In the genomic region with DNA sequence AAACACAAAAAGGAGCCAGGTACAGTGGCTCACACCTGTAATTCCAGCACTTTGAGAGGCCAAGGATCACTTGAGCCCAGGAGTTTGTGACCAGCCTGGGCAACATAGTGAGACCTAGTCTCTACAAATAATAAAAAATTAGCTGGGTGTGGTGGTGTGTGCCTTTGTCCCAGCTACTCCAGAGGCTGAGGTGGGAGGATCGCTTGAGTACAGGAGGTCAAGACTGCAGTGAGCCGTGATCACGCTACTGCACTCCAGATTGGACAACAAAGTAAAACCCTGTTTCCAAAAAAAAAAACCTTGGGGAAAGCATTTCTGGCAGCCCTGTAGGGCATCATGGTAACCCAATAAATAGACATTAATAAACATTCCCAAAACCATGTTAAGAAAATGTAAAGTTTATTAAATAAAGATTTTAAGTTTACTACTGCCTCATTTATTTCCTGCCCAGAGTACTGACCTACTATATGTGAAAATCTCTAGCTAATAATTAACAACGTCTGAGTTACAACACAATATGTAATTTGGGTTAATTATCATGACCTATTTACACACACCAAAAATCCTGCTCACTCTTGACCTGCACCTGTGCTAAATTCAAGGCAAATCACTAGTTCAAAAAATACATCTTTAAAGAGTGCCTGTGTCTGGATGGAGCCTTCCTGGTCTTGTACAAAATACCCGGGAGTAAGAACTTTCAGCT, we compare ENCODE assay signal across 10 cellular contexts. TPM values are rescaled to one million over a fixed set of nuclear protein-coding genes. Genes with fewer than 3 reads are reported as not detected.
A peak's percentile ranks its signal among the peaks of the same experiment; 100 is the strongest.
DNase-seq lines count a peak whose midpoint lies in the region; ATAC-seq and TF ChIP-seq lines count a peak whose summit lies in the region.
"Had no signal": no experiment of that assay in that cellular context is flagged by ENCODE, and none has a peak within 500 bp of the region (broad histone marks: within the 10 kb centered on the region; RNA-seq: fewer than 3 reads in every experiment).

No MANE protein-coding gene starts in this region.

- no peak for DNase-seq in activated naive CD4-positive, alpha-beta T cell treated with anti-CD3 and anti-CD28 coated beads for 36 hours
- DNase-seq in stimulated activated naive B cell treated with anti-CD40 and anti-IgM and Interleukin-4, amounts not matched to agents 10 μg/mL and 1 μg/mL and 100 μg/mL, for 72 hours, result no peak
- no peak for DNase-seq in iPS-NIHi7 (ENCODE audit: extremely low spot score)
- DNase-seq: DND-41, heart left ventricle, NCI-H187 treated with DMSO at 0.1 percent for 48 hours, nucleus accumbens had no signal

- peaks cover 57% of the 10 kb centered on the region for H3K4me1 Mint-ChIP-seq in activated naive CD4-positive, alpha-beta T cell treated with anti-CD3 and anti-CD28 coated beads, Interleukin-2, amount 50 U/mL, for 24 hours
- peaks cover 59% of the 10 kb centered on the region for H3K4me1 Mint-ChIP-seq in activated naive CD4-positive, alpha-beta T cell treated with anti-CD3 and anti-CD28 coated beads for 36 hours (ENCODE audit: low read depth)
- H3K4me1 Mint-ChIP-seq in brain, result peaks cover 27% of the 10 kb centered on the region
- H3K4me1 Mint-ChIP-seq in stimulated activated naive B cell treated with anti-CD40 and anti-IgM and Interleukin-4, amounts not matched to agents 10 μg/mL and 1 μg/mL and 100 μg/mL, for 72 hours, result peaks cover 33 to 64% of the 10 kb centered on the region in 2 donors

- peak overlapping the region; percentile 62 for H3K27ac Mint-ChIP-seq in activated naive CD4-positive, alpha-beta T cell treated with anti-CD3 and anti-CD28 coated beads, Interleukin-2, amount 50 U/mL, for 24 hours
- H3K27ac Mint-ChIP-seq in activated naive CD4-positive, alpha-beta T cell treated with anti-CD3 and anti-CD28 coated beads for 36 hours, result no peak overlapping the region
- H3K27ac Mint-ChIP-seq in brain, result peak overlapping the region in 3 of 5 experiments; percentile 13 to 68 (median 63)
- H3K27ac Mint-ChIP-seq in stimulated activated naive B cell treated with anti-CD40 and anti-IgM and Interleukin-4, amounts not matched to agents 10 μg/mL and 1 μg/mL and 100 μg/mL, for 72 hours, result peak overlapping the region; percentile 62

- intact Hi-C loops in activated naive CD4-positive, alpha-beta T cell treated with anti-CD3 and anti-CD28 coated beads for 36 hours (cut with micrococcal nuclease), result no loop called here

- ATAC-seq in stimulated activated naive B cell treated with anti-CD40 and anti-IgM and Interleukin-4, amounts not matched to agents 10 μg/mL and 1 μg/mL and 100 μg/mL, for 72 hours (replicated peaks), result no peak
- ATAC-seq in HG02678 (IDR thresholded peaks at IDR 0.05; ENCODE audit: unreplicated experiment), result no peak
- ATAC-seq: heart left ventricle had no signal

- H3K9me3 Mint-ChIP-seq in activated naive CD4-positive, alpha-beta T cell treated with anti-CD3 and anti-CD28 coated beads, Interleukin-2, amount 50 U/mL, for 24 hours, result no peaks in the 10 kb centered on the region
- no peaks in the 10 kb centered on the region for H3K9me3 Mint-ChIP-seq in activated naive CD4-positive, alpha-beta T cell treated with anti-CD3 and anti-CD28 coated beads for 36 hours
- no peaks in the 10 kb centered on the region for H3K9me3 Mint-ChIP-seq in brain
- no peaks in the 10 kb centered on the region for H3K9me3 Mint-ChIP-seq in stimulated activated naive B cell treated with anti-CD40 and anti-IgM and Interleukin-4, amounts not matched to agents 10 μg/mL and 1 μg/mL and 100 μg/mL, for 72 hours

- H3K27me3 Mint-ChIP-seq in activated naive CD4-positive, alpha-beta T cell treated with anti-CD3 and anti-CD28 coated beads, Interleukin-2, amount 50 U/mL, for 24 hours, result no peaks in the 10 kb centered on the region
- no peaks in the 10 kb centered on the region for H3K27me3 Mint-ChIP-seq in activated naive CD4-positive, alpha-beta T cell treated with anti-CD3 and anti-CD28 coated beads for 36 hours (ENCODE audit: low read depth)
- no peaks in the 10 kb centered on the region for H3K27me3 Mint-ChIP-seq in brain
- H3K27me3 Mint-ChIP-seq in stimulated activated naive B cell treated with anti-CD40 and anti-IgM and Interleukin-4, amounts not matched to agents 10 μg/mL and 1 μg/mL and 100 μg/mL, for 72 hours, result no peaks in the 10 kb centered on the region

- H3K36me3 Mint-ChIP-seq in activated naive CD4-positive, alpha-beta T cell treated with anti-CD3 and anti-CD28 coated beads, Interleukin-2, amount 50 U/mL, for 24 hours, result peaks cover 21% of the 10 kb centered on the region
- peaks cover 63% of the 10 kb centered on the region for H3K36me3 Mint-ChIP-seq in activated naive CD4-positive, alpha-beta T cell treated with anti-CD3 and anti-CD28 coated beads for 36 hours (ENCODE audit: low read depth)
- peaks cover 81% of the 10 kb centered on the region for H3K36me3 Mint-ChIP-seq in brain
- peaks cover 36 to 57% of the 10 kb centered on the region in 2 donors for H3K36me3 Mint-ChIP-seq in stimulated activated naive B cell treated with anti-CD40 and anti-IgM and Interleukin-4, amounts not matched to agents 10 μg/mL and 1 μg/mL and 100 μg/mL, for 72 hours

- no peak overlapping the region for H3K4me3 Mint-ChIP-seq in activated naive CD4-positive, alpha-beta T cell treated with anti-CD3 and anti-CD28 coated beads, Interleukin-2, amount 50 U/mL, for 24 hours
- no peak overlapping the region for H3K4me3 Mint-ChIP-seq in activated naive CD4-positive, alpha-beta T cell treated with anti-CD3 and anti-CD28 coated beads for 36 hours
- no peak overlapping the region for H3K4me3 Mint-ChIP-seq in brain
- H3K4me3 Mint-ChIP-seq in stimulated activated naive B cell treated with anti-CD40 and anti-IgM and Interleukin-4, amounts not matched to agents 10 μg/mL and 1 μg/mL and 100 μg/mL, for 72 hours, result no peak overlapping the region

- no peak for TF ChIP-seq CTCF in brain (conservative IDR thresholded peaks at IDR 0.05)

- CTCF ChIA-PET in activated naive CD4-positive, alpha-beta T cell treated with anti-CD3 and anti-CD28 coated beads for 36 hours (lab: Charles Lee), result interaction anchor here (0.6 to 2.1 kb wide), 8 partner anchors 8 to 337 kb away, joined by 3 to 12 read pairs (median 3); partner anchors contain the start of gene TUT1

RNA-seq across cellular contexts. Expression of gene EEF1G, which starts 8.4 kb away (rescaled TPM):
- 1,000 to 10,000 TPM; 2,282 to 2,440 TPM for total RNA-seq in activated naive CD4-positive, alpha-beta T cell treated with anti-CD3 and anti-CD28 coated beads for 36 hours
- polyA plus RNA-seq in brain (ENCODE audit: insufficient read depth, low read depth, low replicate concordance), result 3,048 TPM

RNA-seq across cellular contexts. Expression of gene AHNAK, which starts 18.6 kb away (rescaled TPM):
- total RNA-seq in activated naive CD4-positive, alpha-beta T cell treated with anti-CD3 and anti-CD28 coated beads for 36 hours, result 1 to 10 TPM; 9.2 to 9.4 TPM
- 17.2 TPM for polyA plus RNA-seq in brain (ENCODE audit: insufficient read depth, low read depth, low replicate concordance)

RNA-seq across cellular contexts. Expression of gene TUT1, which starts 26.1 kb away (rescaled TPM):
- total RNA-seq in activated naive CD4-positive, alpha-beta T cell treated with anti-CD3 and anti-CD28 coated beads for 36 hours, result 10 to 100 TPM; 38.2 to 42.0 TPM
- 28.4 TPM for polyA plus RNA-seq in brain (ENCODE audit: insufficient read depth, low read depth, low replicate concordance)

RNA-seq across cellular contexts. Expression of gene MTA2, which starts 36.4 kb away (rescaled TPM):
- total RNA-seq in activated naive CD4-positive, alpha-beta T cell treated with anti-CD3 and anti-CD28 coated beads for 36 hours, result 100 to 1,000 TPM; 191 to 197 TPM
- 111 TPM for polyA plus RNA-seq in brain (ENCODE audit: insufficient read depth, low read depth, low replicate concordance)

RNA-seq across cellular contexts. Expression of gene EML3, which starts 47.3 kb away (rescaled TPM):
- 10 to 100 TPM; 81.8 to 97.1 TPM for total RNA-seq in activated naive CD4-positive, alpha-beta T cell treated with anti-CD3 and anti-CD28 coated beads for 36 hours
- polyA plus RNA-seq in brain (ENCODE audit: insufficient read depth, low read depth, low replicate concordance), result 23.3 TPM
